ENCODE assay signal across 1 cellular context in genomic region chr2:31812051-31812798, GRCh38.
TF ChIP-seq lines count a peak whose summit lies in the region.

No MANE protein-coding gene starts in this region.

TF ChIP-seq in HepG2, 621 proteins besides CTCF, POLR2A, EP300 and RAD21 (continued from another document and continues in another):
- no peak for TF ChIP-seq YEATS2 (CRISPR knock-in tag; IDR thresholded peaks at IDR 0.05; ENCODE audit: borderline replicate concordance)
- TF ChIP-seq EEA1 (CRISPR knock-in tag; IDR thresholded peaks at IDR 0.05; ENCODE audit: borderline replicate concordance): no peak
- no peak for TF ChIP-seq ZNF572 (CRISPR knock-in tag; IDR thresholded peaks at IDR 0.05)
- no peak for TF ChIP-seq ZBTB1 (CRISPR knock-in tag; IDR thresholded peaks at IDR 0.05; ENCODE audit: borderline replicate concordance)
- no peak for TF ChIP-seq ZBTB8A (CRISPR knock-in tag; IDR thresholded peaks at IDR 0.05; ENCODE audit: borderline replicate concordance, low read depth)
- TF ChIP-seq NONO (IDR thresholded peaks at IDR 0.05): no peak
- peak; percentile 50; the same call in 1 of the 2 replicates for TF ChIP-seq NONO (CRISPR knock-in tag; conservative IDR thresholded peaks at IDR 0.05)
- no peak for TF ChIP-seq YY1 (IDR thresholded peaks at IDR 0.05; ENCODE audit: insufficient read depth, insufficient replicate concordance, low read depth, low read length)
- TF ChIP-seq ZBTB37 (CRISPR knock-in tag; IDR thresholded peaks at IDR 0.05): no peak
- no peak for TF ChIP-seq CENPT (CRISPR knock-in tag; IDR thresholded peaks at IDR 0.05; ENCODE audit: low read depth)
- no peak for TF ChIP-seq RBFOX2 (IDR thresholded peaks at IDR 0.05; ENCODE audit: low read depth, low read length)
- TF ChIP-seq ZNF724P (CRISPR knock-in tag; IDR thresholded peaks at IDR 0.05; ENCODE audit: borderline replicate concordance): no peak
- TF ChIP-seq ZNF263 (CRISPR knock-in tag; IDR thresholded peaks at IDR 0.05): peak; percentile 67; the same call in 1 of the 2 replicates
- no peak; the same call in 1 of the 2 replicates for TF ChIP-seq DNMT3B (CRISPR knock-in tag; conservative IDR thresholded peaks at IDR 0.05)
- TF ChIP-seq PREB (CRISPR knock-in tag; IDR thresholded peaks at IDR 0.05): no peak
- peak; percentile 30 to 42; a peak in 1 of 4 replicates for TF ChIP-seq MAFK (conservative IDR thresholded peaks at IDR 0.05 in 1 of 2, IDR thresholded peaks at IDR 0.05 in 1 of 2; ENCODE audit: low read length in 2 of 2)
- no peak for TF ChIP-seq TMF1 (CRISPR knock-in tag; IDR thresholded peaks at IDR 0.05; ENCODE audit: low read depth)
- TF ChIP-seq ZNF713 (CRISPR knock-in tag; IDR thresholded peaks at IDR 0.05): no peak
- TF ChIP-seq KLF11 (CRISPR knock-in tag; IDR thresholded peaks at IDR 0.05): 0 out of 2 replicates have a peak, but pooled peaks have one; percentile 11
- TF ChIP-seq ZHX1 (CRISPR knock-in tag; IDR thresholded peaks at IDR 0.05; ENCODE audit: low read depth): no peak
- no peak for TF ChIP-seq NFYC (CRISPR knock-in tag; IDR thresholded peaks at IDR 0.05)
- TF ChIP-seq ERF (CRISPR knock-in tag; IDR thresholded peaks at IDR 0.05): peak; percentile 74; the same call in 1 of the 2 replicates
- no peak for TF ChIP-seq ZNF234 (CRISPR knock-in tag; conservative IDR thresholded peaks at IDR 0.05)
- no peak for TF ChIP-seq ZNF350 (CRISPR knock-in tag; IDR thresholded peaks at IDR 0.05; ENCODE audit: borderline replicate concordance, low read depth)
- no peak; the same call in 1 of the 2 replicates for TF ChIP-seq ZNF430 (CRISPR knock-in tag; IDR thresholded peaks at IDR 0.05)
- no peak for TF ChIP-seq HNRNPL (IDR thresholded peaks at IDR 0.05; ENCODE audit: low read depth, low read length)
- no peak for TF ChIP-seq MZF1 (CRISPR knock-in tag; IDR thresholded peaks at IDR 0.05; ENCODE audit: borderline replicate concordance)
- no peak for TF ChIP-seq POLR2G (IDR thresholded peaks at IDR 0.05; ENCODE audit: low read depth, low read length)
- TF ChIP-seq ZNF7 (CRISPR knock-in tag; IDR thresholded peaks at IDR 0.05): no peak
- peak; percentile 42; the same call in 1 of the 2 replicates for TF ChIP-seq MAFF (IDR thresholded peaks at IDR 0.05; ENCODE audit: low read depth, low read length)
- TF ChIP-seq ZNF503 (CRISPR knock-in tag; IDR thresholded peaks at IDR 0.05): no peak
- no peak for TF ChIP-seq SP5 (CRISPR knock-in tag; IDR thresholded peaks at IDR 0.05; ENCODE audit: borderline replicate concordance, low read depth)
- peak; percentile 86 for TF ChIP-seq ZNF331 (CRISPR knock-in tag; IDR thresholded peaks at IDR 0.05)
- TF ChIP-seq ZMAT3 (CRISPR knock-in tag; conservative IDR thresholded peaks at IDR 0.05): no peak
- TF ChIP-seq ZNF615 (CRISPR knock-in tag; IDR thresholded peaks at IDR 0.05; ENCODE audit: borderline replicate concordance): no peak
- peak; percentile 81 for TF ChIP-seq SAP130 (CRISPR knock-in tag; IDR thresholded peaks at IDR 0.05; ENCODE audit: low read depth)
- no peak for TF ChIP-seq DZIP1 (CRISPR knock-in tag; IDR thresholded peaks at IDR 0.05)
- peak; percentile 45; the same call in 1 of the 2 replicates for TF ChIP-seq MXD4 (CRISPR knock-in tag; IDR thresholded peaks at IDR 0.05)
- peak; percentile 62; the same call in 1 of the 2 replicates for TF ChIP-seq SOX5 (CRISPR knock-in tag; IDR thresholded peaks at IDR 0.05; ENCODE audit: borderline replicate concordance)
- TF ChIP-seq ZNF329 (CRISPR knock-in tag; IDR thresholded peaks at IDR 0.05; ENCODE audit: low read depth): no peak
- TF ChIP-seq ZNF776 (CRISPR knock-in tag; IDR thresholded peaks at IDR 0.05): no peak
- TF ChIP-seq ZMYM4 (CRISPR knock-in tag; IDR thresholded peaks at IDR 0.05): peak; percentile 72
- TF ChIP-seq TBL1XR1 (IDR thresholded peaks at IDR 0.05; ENCODE audit: borderline replicate concordance, low read length, partially characterized antibody): no peak
- no peak for TF ChIP-seq IRF1 (CRISPR knock-in tag; IDR thresholded peaks at IDR 0.05; ENCODE audit: low read depth)
- 0 out of 2 replicates have a peak, but pooled peaks have one; percentile 17 for TF ChIP-seq ZNF276 (CRISPR knock-in tag; IDR thresholded peaks at IDR 0.05; ENCODE audit: low read depth)
- no peak for TF ChIP-seq ZBTB7B (CRISPR knock-in tag; IDR thresholded peaks at IDR 0.05)
- TF ChIP-seq JUNB (CRISPR knock-in tag; IDR thresholded peaks at IDR 0.05; ENCODE audit: borderline replicate concordance): no peak
- no peak for TF ChIP-seq ZKSCAN5 (CRISPR knock-in tag; IDR thresholded peaks at IDR 0.05)
- TF ChIP-seq ZBTB46 (CRISPR knock-in tag; IDR thresholded peaks at IDR 0.05; ENCODE audit: borderline replicate concordance): no peak
- no peak for TF ChIP-seq PLRG1 (conservative IDR thresholded peaks at IDR 0.05)
- no peak for TF ChIP-seq NR0B2 (CRISPR knock-in tag; IDR thresholded peaks at IDR 0.05)
- no peak for TF ChIP-seq ZSCAN20 (CRISPR knock-in tag; IDR thresholded peaks at IDR 0.05; ENCODE audit: borderline replicate concordance)
- no peak for TF ChIP-seq LCORL (IDR thresholded peaks at IDR 0.05)
- TF ChIP-seq LCORL (CRISPR knock-in tag; IDR thresholded peaks at IDR 0.05): peak; percentile 94
- TF ChIP-seq ZNF12 (CRISPR knock-in tag; IDR thresholded peaks at IDR 0.05): peak; percentile 64; the same call in 1 of the 2 replicates
- no peak for TF ChIP-seq KLF12 (CRISPR knock-in tag; IDR thresholded peaks at IDR 0.05; ENCODE audit: borderline replicate concordance)
